Comparison of ENCODE assay signal across 20 cellular contexts in the genomic region with DNA sequence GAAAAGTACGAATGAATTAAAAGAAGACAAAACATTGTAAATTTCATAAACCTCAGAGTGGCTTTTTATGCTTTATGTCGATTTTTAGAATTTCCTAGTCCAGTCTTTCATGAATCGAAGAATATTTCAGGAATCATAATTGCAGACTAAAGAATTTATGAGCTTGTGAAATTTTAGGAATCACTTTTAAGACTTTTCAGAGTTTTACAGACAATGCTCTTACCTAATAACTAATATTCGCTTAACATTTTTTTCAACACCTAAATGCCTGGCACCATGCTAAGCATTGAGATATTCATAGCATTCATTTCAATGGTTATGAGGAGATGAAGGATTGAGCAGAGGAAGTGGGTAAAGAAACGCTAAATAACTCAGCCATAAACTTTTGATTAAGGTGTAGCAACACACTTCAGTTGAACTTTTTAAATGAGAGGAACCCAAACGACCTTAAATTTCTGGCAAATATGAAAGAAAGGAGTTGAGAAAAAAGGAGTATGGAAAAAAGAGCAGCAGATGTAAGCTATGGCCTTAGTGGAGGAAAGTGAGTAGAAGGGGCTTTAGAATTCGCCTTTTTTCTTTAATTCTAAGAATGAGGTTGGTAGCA. TPM values are rescaled to one million over a fixed set of nuclear protein-coding genes. Genes with fewer than 3 reads are reported as not detected.
DNase-seq lines count a peak whose midpoint lies in the region; ATAC-seq, FAIRE-seq and TF ChIP-seq lines count a peak whose summit lies in the region.
"Had no signal": no experiment of that assay in that cellular context is flagged by ENCODE, and none has a peak within 500 bp of the region (broad histone marks: within the 10 kb centered on the region; RNA-seq: fewer than 3 reads in every experiment).

No MANE protein-coding gene starts in this region.

- H3K4me1 ChIP-seq in Loucy (ENCODE audit: insufficient read depth, low read length, poor library complexity, severe bottlenecking) (peaks cover 61% of the 10 kb centered on the region), neural progenitor cell (peaks cover 29% of the 10 kb centered on the region)
- H3K4me1 ChIP-seq: ascending aorta had no signal

- H3K9me3 ChIP-seq in Loucy (ENCODE audit: insufficient read depth, low read depth, low read length): no peaks in the 10 kb centered on the region
- peaks cover 4% of the 10 kb centered on the region for H3K9me3 ChIP-seq in neural progenitor cell (ENCODE audit: low read depth)
- H3K9me3 ChIP-seq: ascending aorta had no signal

- CTCF ChIA-PET in activated CD4-positive, alpha-beta memory T cell treated with anti-CD3 and anti-CD28 coated beads for 36 hours (lab: Charles Lee): no interaction called here
- CTCF ChIA-PET in activated CD4-positive, alpha-beta memory T cell treated with anti-CD3 and anti-CD28 coated beads, Interleukin-2, amount 10 ng/mL, durations not matched to agents 7 days and 5 days (lab: Charles Lee): interaction anchor here (0.7 to 1.1 kb wide), 2 partner anchors 8 to 18 kb away, joined by 3 read pairs; no protein-coding TSS in a partner anchor

- H3K36me3 ChIP-seq in Loucy (ENCODE audit: insufficient read depth, low read length) (no peaks in the 10 kb centered on the region), neural progenitor cell (no peaks in the 10 kb centered on the region)
- H3K36me3 ChIP-seq: ascending aorta; BLaER1 treated with 17β-estradiol and CSF1 and Interleukin-3, amounts not matched to agents 10 nM and 100 nM; upper lobe of left lung had no signal

- peak overlapping the region; percentile 74 for H3K27ac Mint-ChIP-seq in activated CD4-positive, alpha-beta memory T cell treated with anti-CD3 and anti-CD28 coated beads for 36 hours
- no peak overlapping the region for H3K27ac Mint-ChIP-seq in activated CD4-positive, alpha-beta memory T cell treated with anti-CD3 and anti-CD28 coated beads, Interleukin-2, amount 10 ng/mL, durations not matched to agents 7 days and 5 days
- peak overlapping the region; percentile 99 for H3K27ac Mint-ChIP-seq in activated naive CD8-positive, alpha-beta T cell treated with anti-CD3 and anti-CD28 coated beads, Interleukin-2, amount 10 ng/mL, durations not matched to agents 7 days and 5 days
- peak overlapping the region; percentile 36 for H3K27ac Mint-ChIP-seq in neural progenitor cell

- H2AFZ ChIP-seq in Loucy (ENCODE audit: low read length) (peak overlapping the region; percentile 92), neural progenitor cell (replicated peaks) (peak overlapping the region; percentile 38)

- peaks cover 25% of the 10 kb centered on the region for H3K4me1 Mint-ChIP-seq in activated CD4-positive, alpha-beta memory T cell treated with anti-CD3 and anti-CD28 coated beads for 36 hours (ENCODE audit: low read depth)
- peaks cover 28% of the 10 kb centered on the region for H3K4me1 Mint-ChIP-seq in activated CD4-positive, alpha-beta memory T cell treated with anti-CD3 and anti-CD28 coated beads, Interleukin-2, amount 10 ng/mL, durations not matched to agents 7 days and 5 days
- H3K4me1 Mint-ChIP-seq in activated naive CD8-positive, alpha-beta T cell treated with anti-CD3 and anti-CD28 coated beads, Interleukin-2, amount 10 ng/mL, durations not matched to agents 7 days and 5 days: peaks cover 49% of the 10 kb centered on the region
- peaks cover 32% of the 10 kb centered on the region for H3K4me1 Mint-ChIP-seq in neural progenitor cell

- DNase-seq in activated CD4-positive, alpha-beta memory T cell treated with anti-CD3 and anti-CD28 coated beads for 36 hours: no peak
- no peak for DNase-seq in activated CD4-positive, alpha-beta memory T cell treated with anti-CD3 and anti-CD28 coated beads, Interleukin-2, amount 10 ng/mL, durations not matched to agents 7 days and 5 days
- no peak for DNase-seq in activated naive CD8-positive, alpha-beta T cell treated with anti-CD3 and anti-CD28 coated beads, Interleukin-2, amount 10 ng/mL, durations not matched to agents 7 days and 5 days
- no peak for DNase-seq in neural progenitor cell (ENCODE audit: low spot score)
- DNase-seq in NCI-H2196 (lab: John Stamatoyannopoulos, UW; ENCODE audit: unreplicated experiment): no peak
- DNase-seq in D721Med (ENCODE audit: insufficient read length, low spot score): no peak
- DNase-seq: activated CD4-positive, CD25-positive, alpha-beta regulatory T cell treated with anti-CD3 and anti-CD28 coated beads, Interleukin-2, amount 50 U/mL, for 72 hours; DMS79 treated with DMSO at 0.1 percent for 48 hours; foreskin fibroblast; KG1; NCI-H1105 treated with DMSO at 0.1 percent for 48 hours; upper lobe of left lung had no signal

- peak overlapping the region; percentile 54 for H3K4me3 Mint-ChIP-seq in activated CD4-positive, alpha-beta memory T cell treated with anti-CD3 and anti-CD28 coated beads for 36 hours
- no peak overlapping the region for H3K4me3 Mint-ChIP-seq in activated CD4-positive, alpha-beta memory T cell treated with anti-CD3 and anti-CD28 coated beads, Interleukin-2, amount 10 ng/mL, durations not matched to agents 7 days and 5 days
- H3K4me3 Mint-ChIP-seq in activated naive CD8-positive, alpha-beta T cell treated with anti-CD3 and anti-CD28 coated beads, Interleukin-2, amount 10 ng/mL, durations not matched to agents 7 days and 5 days: peak overlapping the region; percentile 96
- H3K4me3 Mint-ChIP-seq in neural progenitor cell: peak overlapping the region; percentile 82

- H3K36me3 Mint-ChIP-seq in activated CD4-positive, alpha-beta memory T cell treated with anti-CD3 and anti-CD28 coated beads for 36 hours: peaks cover 6% of the 10 kb centered on the region
- H3K36me3 Mint-ChIP-seq in activated CD4-positive, alpha-beta memory T cell treated with anti-CD3 and anti-CD28 coated beads, Interleukin-2, amount 10 ng/mL, durations not matched to agents 7 days and 5 days (ENCODE audit: low read depth): peaks cover 7% of the 10 kb centered on the region
- peaks cover 21% of the 10 kb centered on the region for H3K36me3 Mint-ChIP-seq in activated naive CD8-positive, alpha-beta T cell treated with anti-CD3 and anti-CD28 coated beads, Interleukin-2, amount 10 ng/mL, durations not matched to agents 7 days and 5 days
- H3K36me3 Mint-ChIP-seq in neural progenitor cell: peaks cover 6% of the 10 kb centered on the region

- H4K20me1 ChIP-seq in Loucy (ENCODE audit: insufficient read depth, low read length, poor library complexity, severe bottlenecking): no peaks in the 10 kb centered on the region
- H4K20me1 ChIP-seq in neural progenitor cell (ENCODE audit: low read depth): no peaks in the 10 kb centered on the region
- H4K20me1 ChIP-seq: BLaER1 treated with 17β-estradiol and CSF1 and Interleukin-3, amounts not matched to agents 10 nM and 100 nM had no signal

- no peak for TF ChIP-seq CTCF in Loucy (conservative IDR thresholded peaks at IDR 0.05; ENCODE audit: low read length)
- no peak for TF ChIP-seq CTCF in neural progenitor cell (IDR thresholded peaks at IDR 0.05)
- no peak for TF ChIP-seq CTCF in D721Med (IDR thresholded peaks at IDR 0.05; ENCODE audit: insufficient read depth, missing control alignments)

- H3F3A ChIP-seq in Loucy (ENCODE audit: low read depth) (peaks cover 9% of the 10 kb centered on the region), neural progenitor cell (ENCODE audit: low read depth) (peaks cover 54% of the 10 kb centered on the region)

- POLR2A ChIA-PET in activated CD4-positive, alpha-beta memory T cell treated with anti-CD3 and anti-CD28 coated beads for 36 hours (lab: Charles Lee): no interaction called here
- POLR2A ChIA-PET in activated CD4-positive, alpha-beta memory T cell treated with anti-CD3 and anti-CD28 coated beads, Interleukin-2, amount 10 ng/mL, durations not matched to agents 7 days and 5 days (lab: Charles Lee): no interaction called here
- POLR2A ChIA-PET in activated naive CD8-positive, alpha-beta T cell treated with anti-CD3 and anti-CD28 coated beads, Interleukin-2, amount 10 ng/mL, durations not matched to agents 7 days and 5 days (lab: Charles Lee): no interaction called here

- H3K27me3 Mint-ChIP-seq in activated CD4-positive, alpha-beta memory T cell treated with anti-CD3 and anti-CD28 coated beads for 36 hours: peaks cover 16% of the 10 kb centered on the region
- H3K27me3 Mint-ChIP-seq in activated CD4-positive, alpha-beta memory T cell treated with anti-CD3 and anti-CD28 coated beads, Interleukin-2, amount 10 ng/mL, durations not matched to agents 7 days and 5 days: peaks cover 39% of the 10 kb centered on the region
- no peaks in the 10 kb centered on the region for H3K27me3 Mint-ChIP-seq in activated naive CD8-positive, alpha-beta T cell treated with anti-CD3 and anti-CD28 coated beads, Interleukin-2, amount 10 ng/mL, durations not matched to agents 7 days and 5 days
- peaks cover 8% of the 10 kb centered on the region for H3K27me3 Mint-ChIP-seq in neural progenitor cell (ENCODE audit: insufficient read depth, low read depth)

- H3K4me3 ChIP-seq in Loucy (ENCODE audit: low read length, poor library complexity, severe bottlenecking): peak overlapping the region; percentile 86
- H3K4me3 ChIP-seq in neural progenitor cell: peak overlapping the region; percentile 96
- H3K4me3 ChIP-seq: ascending aorta; BLaER1 treated with 17β-estradiol and CSF1 and Interleukin-3, amounts not matched to agents 10 nM and 100 nM; upper lobe of left lung had no signal

- H3K9me2 ChIP-seq in Loucy (replicated peaks; ENCODE audit: low read depth, low read length): no peaks in the 10 kb centered on the region

- peaks cover 38% of the 10 kb centered on the region for H3K79me2 ChIP-seq in Loucy (ENCODE audit: insufficient read depth, low read length)
- H3K79me2 ChIP-seq in neural progenitor cell (ENCODE audit: low read depth): peaks cover 31% of the 10 kb centered on the region

- intact Hi-C loops in activated CD4-positive, alpha-beta memory T cell treated with anti-CD3 and anti-CD28 coated beads for 36 hours (cut with micrococcal nuclease): no loop called here

- FAIRE-seq in D721Med (lab: Jason Lieb, UNC): no peak
- FAIRE-seq: A204.1, endometrium had no signal

- H3K27me3 ChIP-seq in Loucy (ENCODE audit: insufficient read depth, low read length, poor library complexity, severe bottlenecking) (no peaks in the 10 kb centered on the region), neural progenitor cell (no peaks in the 10 kb centered on the region)
- H3K27me3 ChIP-seq: ascending aorta; BLaER1 treated with 17β-estradiol and CSF1 and Interleukin-3, amounts not matched to agents 10 nM and 100 nM had no signal

- H3K9ac ChIP-seq in Loucy (ENCODE audit: low read depth, low read length, poor library complexity, severe bottlenecking) (peak overlapping the region; percentile 89), neural progenitor cell (no peak overlapping the region)
- H3K9ac ChIP-seq: BLaER1 treated with 17β-estradiol and CSF1 and Interleukin-3, amounts not matched to agents 10 nM and 100 nM had no signal

- peak overlapping the region; percentile 85 for H3K27ac ChIP-seq in neural progenitor cell
- H3K27ac ChIP-seq: ascending aorta; BLaER1 treated with 17β-estradiol and CSF1 and Interleukin-3, amounts not matched to agents 10 nM and 100 nM; upper lobe of left lung had no signal

- H3K9me3 Mint-ChIP-seq in activated CD4-positive, alpha-beta memory T cell treated with anti-CD3 and anti-CD28 coated beads for 36 hours: peaks cover 8% of the 10 kb centered on the region
- no peaks in the 10 kb centered on the region for H3K9me3 Mint-ChIP-seq in activated CD4-positive, alpha-beta memory T cell treated with anti-CD3 and anti-CD28 coated beads, Interleukin-2, amount 10 ng/mL, durations not matched to agents 7 days and 5 days
- peaks cover 2% of the 10 kb centered on the region for H3K9me3 Mint-ChIP-seq in activated naive CD8-positive, alpha-beta T cell treated with anti-CD3 and anti-CD28 coated beads, Interleukin-2, amount 10 ng/mL, durations not matched to agents 7 days and 5 days
- H3K9me3 Mint-ChIP-seq in neural progenitor cell: peaks cover 7% of the 10 kb centered on the region

- ATAC-seq in activated naive CD8-positive, alpha-beta T cell treated with anti-CD3 and anti-CD28 coated beads, Interleukin-2, amount 10 ng/mL, durations not matched to agents 7 days and 5 days (ENCODE audit: low read depth): peak; percentile 23
- no peak for ATAC-seq in GM21367 (IDR thresholded peaks at IDR 0.05; ENCODE audit: unreplicated experiment)
- ATAC-seq: Right ventricle myocardium inferior had no signal

- peak overlapping the region; percentile 95 for H3K4me2 ChIP-seq in Loucy (ENCODE audit: low read depth, low read length, poor library complexity, severe bottlenecking)
- peak overlapping the region; percentile 93 for H3K4me2 ChIP-seq in neural progenitor cell

RNA-seq across cellular contexts. Expression of a gene that starts 0.7 kb away (rescaled TPM):
- 1 to 10 TPM; 2.8 to 2.9 TPM for total RNA-seq in activated CD4-positive, alpha-beta memory T cell treated with anti-CD3 and anti-CD28 coated beads for 36 hours
- 1 to 10 TPM in 1 of 2 experiments, under 1 TPM in 1; 0.88 to 1.5 TPM for total RNA-seq in activated CD4-positive, alpha-beta memory T cell treated with anti-CD3 and anti-CD28 coated beads, Interleukin-2, amount 10 ng/mL, durations not matched to agents 7 days and 5 days
- 10 to 100 TPM; 25.8 to 28.8 TPM for total RNA-seq in activated naive CD8-positive, alpha-beta T cell treated with anti-CD3 and anti-CD28 coated beads, Interleukin-2, amount 10 ng/mL, durations not matched to agents 7 days and 5 days
- total RNA-seq in neural progenitor cell (ENCODE audit: low replicate concordance): 67.1 and 79.4 TPM in 2 replicates
- total RNA-seq: myocyte had no signal

Comparison
In these comparisons a context has a peak if more than half of its experiments do, and no peak if none do; other contexts are left out.
1. RNA of a gene that starts 0.7 kb away (total RNA-seq): 67.1 to 79.4 TPM in neural progenitor cell and 25.8 to 28.8 TPM in activated naive CD8-positive, alpha-beta T cell treated with anti-CD3 and anti-CD28 coated beads, Interleukin-2, amount 10 ng/mL, durations not matched to agents 7 days and 5 days; 2.8 to 2.9 TPM in activated CD4-positive, alpha-beta memory T cell treated with anti-CD3 and anti-CD28 coated beads for 36 hours and 0.88 to 1.5 TPM in activated CD4-positive, alpha-beta memory T cell treated with anti-CD3 and anti-CD28 coated beads, Interleukin-2, amount 10 ng/mL, durations not matched to agents 7 days and 5 days; every median in the first group is over 4 times any median in the second.